10 cellular contexts compared by ENCODE assay signal in genomic region chr5:131277875-131278795, GRCh38. TPM values are rescaled to one million over a fixed set of nuclear protein-coding genes. Genes with fewer than 3 reads are reported as not detected.
A peak's percentile ranks its signal among the peaks of the same experiment; 100 is the strongest.
DNase-seq lines count a peak whose midpoint lies in the region; TF ChIP-seq lines count a peak whose summit lies in the region.
"Had no signal": no experiment of that assay in that cellular context is flagged by ENCODE, and none has a peak within 500 bp of the region (broad histone marks: within the 10 kb centered on the region; RNA-seq: fewer than 3 reads in every experiment).

No MANE protein-coding gene starts in this region.

- H3K4me3 ChIP-seq in epithelial cell of esophagus (ENCODE audit: low read length) (no peak overlapping the region), transverse colon (no peak overlapping the region), H7 (ENCODE audit: insufficient read depth, low read depth, low read length) (no peak overlapping the region)
- H3K4me3 ChIP-seq: BLaER1 treated with 17β-estradiol and CSF1 and Interleukin-3, amounts not matched to agents 10 nM and 100 nM; thoracic aorta had no signal

- H3K36me3 Mint-ChIP-seq in activated naive CD4-positive, alpha-beta T cell treated with anti-CD3 and anti-CD28 coated beads, Interleukin-2, amount 10 ng/mL, durations not matched to agents 7 days and 5 days: peaks cover 47% of the 10 kb centered on the region

- no peak for TF ChIP-seq EP300 in transverse colon (IDR thresholded peaks at IDR 0.05; ENCODE audit: low read depth)

- WGBS in transverse colon (ENCODE audit: low coverage in 1 of 2), 2 donors: 91% methylated on average over 4 to 5 of the region's 5 CpGs

- H3K9me3 ChIP-seq in transverse colon: no peaks in the 10 kb centered on the region
- H3K9me3 ChIP-seq: thoracic aorta had no signal

- no peak for TF ChIP-seq POLR2A in transverse colon (IDR thresholded peaks at IDR 0.05)

- TF ChIP-seq CTCF in epithelial cell of esophagus (IDR thresholded peaks at IDR 0.05; ENCODE audit: insufficient read depth, low read depth, low read length, missing control alignments) (no peak), transverse colon (IDR thresholded peaks at IDR 0.05) (no peak)

- peak overlapping the region; percentile 35 to 56 (median 50) for H3K27ac ChIP-seq in transverse colon
- H3K27ac ChIP-seq: thoracic aorta had no signal

- H3K9me3 Mint-ChIP-seq in activated naive CD4-positive, alpha-beta T cell treated with anti-CD3 and anti-CD28 coated beads, Interleukin-2, amount 10 ng/mL, durations not matched to agents 7 days and 5 days: no peaks in the 10 kb centered on the region

- H3K4me1 Mint-ChIP-seq in activated naive CD4-positive, alpha-beta T cell treated with anti-CD3 and anti-CD28 coated beads, Interleukin-2, amount 10 ng/mL, durations not matched to agents 7 days and 5 days: peaks cover 86% of the 10 kb centered on the region

- intact Hi-C loops in transverse colon (cut with DNase I; ENCODE audit: low total_unique reads): no loop called here

- CTCF ChIA-PET in activated naive CD4-positive, alpha-beta T cell treated with anti-CD3 and anti-CD28 coated beads, Interleukin-2, amount 10 ng/mL, durations not matched to agents 7 days and 5 days (lab: Charles Lee): interaction anchor here (1.3 to 1.5 kb wide), 3 partner anchors 12 to 104 kb away, joined by 3 read pairs; no protein-coding TSS in a partner anchor

- no peaks in the 10 kb centered on the region for H3K27me3 Mint-ChIP-seq in activated naive CD4-positive, alpha-beta T cell treated with anti-CD3 and anti-CD28 coated beads, Interleukin-2, amount 10 ng/mL, durations not matched to agents 7 days and 5 days

- in situ Hi-C loops in transverse colon (cut with MboI; ENCODE audit: low pct_ligation_motif_present in 1 of 4, low pct_unique_long_range_greater_than_20kb in 1 of 4, low sequenced_read_pairs in 3 of 4): loop anchor here in 2 of 4 donors (10.0 kb wide), 1 partner anchor 113 kb away; the partner anchor contains the start of gene HINT1 (in 2 of the 2)

- H3K4me3 Mint-ChIP-seq in activated naive CD4-positive, alpha-beta T cell treated with anti-CD3 and anti-CD28 coated beads, Interleukin-2, amount 10 ng/mL, durations not matched to agents 7 days and 5 days: peak overlapping the region; percentile 38

- DNase-seq in activated naive CD4-positive, alpha-beta T cell treated with anti-CD3 and anti-CD28 coated beads, Interleukin-2, amount 10 ng/mL, durations not matched to agents 7 days and 5 days: no peak
- DNase-seq in activated naive CD4-positive, alpha-beta T cell treated with anti-CD3 and anti-CD28 coated beads, Interleukin-2, amount 50 U/mL, for 16 hours: no peak
- peak; percentile 6 for DNase-seq in SK-N-DZ (ENCODE audit: low spot score)
- peak; percentile 25 for DNase-seq in epithelial cell of esophagus (ENCODE audit: low read depth)
- DNase-seq in transverse colon: no peak
- no peak for DNase-seq in COLO829 (ENCODE audit: low spot score)
- DNase-seq in H7: no peak
- no peak for DNase-seq in NK-92 treated with Interleukin-12 subunit alpha and Interleukin-12 subunit beta, amount 100 ng/mL, for 24 hours (lab: John Stamatoyannopoulos, UW)

- peaks cover 3 to 86% (median 44%) of the 10 kb centered on the region in 4 donors for H3K4me1 ChIP-seq in transverse colon

- H3K27ac Mint-ChIP-seq in activated naive CD4-positive, alpha-beta T cell treated with anti-CD3 and anti-CD28 coated beads, Interleukin-2, amount 10 ng/mL, durations not matched to agents 7 days and 5 days: peak overlapping the region; percentile 89

- H3K36me3 ChIP-seq in transverse colon (no peaks in the 10 kb centered on the region), H7 (replicated peaks; ENCODE audit: control insufficient read depth, insufficient read depth, low read length) (no peaks in the 10 kb centered on the region)
- H3K36me3 ChIP-seq: thoracic aorta had no signal

- H3K27me3 ChIP-seq in transverse colon (no peaks in the 10 kb centered on the region), H7 (ENCODE audit: control insufficient read depth, insufficient read depth, low read length) (no peaks in the 10 kb centered on the region)
- H3K27me3 ChIP-seq: BLaER1 treated with 17β-estradiol and CSF1 and Interleukin-3, amounts not matched to agents 10 nM and 100 nM had no signal

RNA-seq across cellular contexts. Expression of gene CDC42SE2, which starts 14.3 kb away (rescaled TPM):
- 13.8 and 14.2 TPM in 2 replicates for polyA plus RNA-seq in SK-N-DZ (2014; cell fraction: cytosol; rRNA removed)
- 9.7 TPM in 2 replicates for polyA plus RNA-seq in SK-N-DZ (2014; cell fraction: nucleus; rRNA removed)
- total RNA-seq in transverse colon: 100 to 1,000 TPM in 2 of 4 donors, 10 to 100 TPM in 2; 71.8 to 118 (median 91.8) TPM
- 25.9 and 36.6 TPM in 2 replicates for total RNA-seq in H7 (2014; rRNA removed; shearing (Covaris generic))

Comparison
In these comparisons a context has a peak if more than half of its experiments do, and no peak if none do; other contexts are left out.
1. DNase-seq: peak in SK-N-DZ (single experiment) and epithelial cell of esophagus (single experiment); none in activated naive CD4-positive, alpha-beta T cell treated with anti-CD3 and anti-CD28 coated beads, Interleukin-2, amount 10 ng/mL, durations not matched to agents 7 days and 5 days (single experiment), activated naive CD4-positive, alpha-beta T cell treated with anti-CD3 and anti-CD28 coated beads, Interleukin-2, amount 50 U/mL, for 16 hours (single experiment), transverse colon (single experiment), COLO829 (single experiment), H7 (single experiment) and NK-92 treated with Interleukin-12 subunit alpha and Interleukin-12 subunit beta, amount 100 ng/mL, for 24 hours (single experiment).